In genomic region chr19:39319892-39320168, GRCh38 we compare ENCODE assay signal across 10 cellular contexts. TPM values are rescaled to one million over a fixed set of nuclear protein-coding genes. Genes with fewer than 3 reads are reported as not detected.
A peak's percentile ranks its signal among the peaks of the same experiment; 100 is the strongest.
DNase-seq lines count a peak whose midpoint lies in the region; ATAC-seq and TF ChIP-seq lines count a peak whose summit lies in the region.
"Had no signal": no experiment of that assay in that cellular context is flagged by ENCODE, and none has a peak within 500 bp of the region (broad histone marks: within the 10 kb centered on the region; RNA-seq: fewer than 3 reads in every experiment).

No MANE protein-coding gene starts in this region.

- no peaks in the 10 kb centered on the region for H3K9me3 Mint-ChIP-seq in activated CD4-positive, alpha-beta memory T cell treated with anti-CD3 and anti-CD28 coated beads, Interleukin-2, amount 10 ng/mL, durations not matched to agents 7 days and 5 days

- intact Hi-C loops in left ventricle myocardium inferior (cut with micrococcal nuclease) (no loop called here), Right ventricle myocardium superior (cut with DNase I) (no loop called here), vagina (cut with DNase I) (no loop called here)

- peaks cover 25% of the 10 kb centered on the region for H3K4me1 Mint-ChIP-seq in activated CD4-positive, alpha-beta memory T cell treated with anti-CD3 and anti-CD28 coated beads, Interleukin-2, amount 10 ng/mL, durations not matched to agents 7 days and 5 days

- H3K4me1 ChIP-seq in left ventricle myocardium inferior: peaks cover 5% of the 10 kb centered on the region
- no peaks in the 10 kb centered on the region for H3K4me1 ChIP-seq in iPS-15b (ENCODE audit: control insufficient read depth, insufficient read depth, low read length)
- H3K4me1 ChIP-seq in vagina: peaks cover 11% of the 10 kb centered on the region

- TF ChIP-seq CTCF in left ventricle myocardium inferior (IDR thresholded peaks at IDR 0.05; ENCODE audit: borderline replicate concordance) (no peak), vagina (IDR thresholded peaks at IDR 0.05) (no peak)

- no peak overlapping the region for H3K9ac ChIP-seq in iPS-15b (ENCODE audit: low read depth, low read length)

- H3K4me3 ChIP-seq in left ventricle myocardium inferior: peak overlapping the region; percentile 65
- H3K4me3 ChIP-seq in iPS-15b (ENCODE audit: low read depth, low read length): peak overlapping the region; percentile 86
- H3K4me3 ChIP-seq in vagina: peak overlapping the region; percentile 57 to 74

- ATAC-seq in Right ventricle myocardium superior (ENCODE audit: poor library complexity) (no peak), HG02798 (IDR thresholded peaks at IDR 0.05; ENCODE audit: poor library complexity, unreplicated experiment) (no peak), GM21786 (IDR thresholded peaks at IDR 0.05; ENCODE audit: unreplicated experiment) (no peak)

- H3K27ac ChIP-seq in left ventricle myocardium inferior (replicated peaks) (no peak overlapping the region), vagina (peak overlapping the region; percentile 42)
- H3K27ac ChIP-seq: epithelial cell of prostate had no signal

- DNase-seq in left ventricle myocardium inferior (no peak), Right ventricle myocardium superior (no peak), vagina (ENCODE audit: extremely low spot score in 2 of 2) (no peak), SW480 (ENCODE audit: low spot score) (no peak)
- DNase-seq in activated CD4-positive, alpha-beta memory T cell treated with anti-CD3 and anti-CD28 coated beads, Interleukin-2, amount 10 ng/mL, durations not matched to agents 7 days and 5 days: no peak

- no peak for TF ChIP-seq POLR2A in vagina (IDR thresholded peaks at IDR 0.05)

- H3K4me3 Mint-ChIP-seq in activated CD4-positive, alpha-beta memory T cell treated with anti-CD3 and anti-CD28 coated beads, Interleukin-2, amount 10 ng/mL, durations not matched to agents 7 days and 5 days: peak overlapping the region; percentile 59

- H3K27me3 Mint-ChIP-seq in activated CD4-positive, alpha-beta memory T cell treated with anti-CD3 and anti-CD28 coated beads, Interleukin-2, amount 10 ng/mL, durations not matched to agents 7 days and 5 days: peaks cover 16% of the 10 kb centered on the region

- POLR2A ChIA-PET in activated CD4-positive, alpha-beta memory T cell treated with anti-CD3 and anti-CD28 coated beads, Interleukin-2, amount 10 ng/mL, durations not matched to agents 7 days and 5 days (lab: Charles Lee): no interaction called here

- no peak overlapping the region for H3K27ac Mint-ChIP-seq in activated CD4-positive, alpha-beta memory T cell treated with anti-CD3 and anti-CD28 coated beads, Interleukin-2, amount 10 ng/mL, durations not matched to agents 7 days and 5 days

- CTCF ChIA-PET in activated CD4-positive, alpha-beta memory T cell treated with anti-CD3 and anti-CD28 coated beads, Interleukin-2, amount 10 ng/mL, durations not matched to agents 7 days and 5 days (lab: Charles Lee): no interaction called here

- peaks cover 21% of the 10 kb centered on the region for H3K27me3 ChIP-seq in left ventricle myocardium inferior (ENCODE audit: low read depth)
- H3K27me3 ChIP-seq in iPS-15b (ENCODE audit: control insufficient read depth, insufficient read depth, low read length): peaks cover 7% of the 10 kb centered on the region
- no peaks in the 10 kb centered on the region for H3K27me3 ChIP-seq in vagina

- no peaks in the 10 kb centered on the region for H3K36me3 ChIP-seq in left ventricle myocardium inferior
- H3K36me3 ChIP-seq in iPS-15b (ENCODE audit: control insufficient read depth, insufficient read depth, low read length): peaks cover 3% of the 10 kb centered on the region
- H3K36me3 ChIP-seq in vagina: no peaks in the 10 kb centered on the region

- peaks cover 15% of the 10 kb centered on the region for H3K36me3 Mint-ChIP-seq in activated CD4-positive, alpha-beta memory T cell treated with anti-CD3 and anti-CD28 coated beads, Interleukin-2, amount 10 ng/mL, durations not matched to agents 7 days and 5 days (ENCODE audit: low read depth)

- H3K9me3 ChIP-seq in left ventricle myocardium inferior (replicated peaks): no peaks in the 10 kb centered on the region
- H3K9me3 ChIP-seq in iPS-15b (ENCODE audit: control insufficient read depth, insufficient read depth, low read length): no peaks in the 10 kb centered on the region
- no peaks in the 10 kb centered on the region for H3K9me3 ChIP-seq in vagina

RNA-seq across cellular contexts. Expression of gene LRFN1, which starts 0.8 kb away (rescaled TPM):
- total RNA-seq in left ventricle myocardium inferior (0.08 TPM), Right ventricle myocardium superior (0.40 TPM), vagina (3.9 TPM)
- 1 to 10 TPM; 9.2 to 9.3 TPM for total RNA-seq in activated CD4-positive, alpha-beta memory T cell treated with anti-CD3 and anti-CD28 coated beads, Interleukin-2, amount 10 ng/mL, durations not matched to agents 7 days and 5 days

RNA-seq across cellular contexts. Expression of gene GMFG, which starts 16.0 kb away (rescaled TPM):
- total RNA-seq in left ventricle myocardium inferior (15.6 TPM), Right ventricle myocardium superior (17.1 TPM), vagina (7.1 TPM)
- 100 to 1,000 TPM; 705 to 721 TPM for total RNA-seq in activated CD4-positive, alpha-beta memory T cell treated with anti-CD3 and anti-CD28 coated beads, Interleukin-2, amount 10 ng/mL, durations not matched to agents 7 days and 5 days

RNA-seq across cellular contexts. Expression of gene SAMD4B, which starts 22.4 kb away (rescaled TPM):
- total RNA-seq in left ventricle myocardium inferior: 47.9 TPM
- total RNA-seq in Right ventricle myocardium superior: 43.1 TPM
- total RNA-seq in activated CD4-positive, alpha-beta memory T cell treated with anti-CD3 and anti-CD28 coated beads, Interleukin-2, amount 10 ng/mL, durations not matched to agents 7 days and 5 days: 10 to 100 TPM; 53.9 to 54.8 TPM
- total RNA-seq in vagina: 128 TPM

RNA-seq across cellular contexts. Expression of gene IFNL1, which starts 23.6 kb away (rescaled TPM):
- not detected for total RNA-seq in left ventricle myocardium inferior
- not detected for total RNA-seq in Right ventricle myocardium superior
- total RNA-seq in activated CD4-positive, alpha-beta memory T cell treated with anti-CD3 and anti-CD28 coated beads, Interleukin-2, amount 10 ng/mL, durations not matched to agents 7 days and 5 days: under 1 TPM; 0.38 to 0.43 TPM
- total RNA-seq in vagina: not detected
- total RNA-seq: right cardiac atrium had no signal

RNA-seq across cellular contexts. Expression of gene IFNL2, which starts 51.6 kb away (rescaled TPM):
- not detected for total RNA-seq in left ventricle myocardium inferior
- total RNA-seq in Right ventricle myocardium superior: not detected
- total RNA-seq in activated CD4-positive, alpha-beta memory T cell treated with anti-CD3 and anti-CD28 coated beads, Interleukin-2, amount 10 ng/mL, durations not matched to agents 7 days and 5 days: not detected
- not detected for total RNA-seq in vagina
- total RNA-seq: right cardiac atrium had no signal

Comparison
In these comparisons a context has a peak if more than half of its experiments do, and no peak if none do; other contexts are left out.
1. RNA of gene GMFG, which starts 16.0 kb away (total RNA-seq): 705 to 721 TPM in activated CD4-positive, alpha-beta memory T cell treated with anti-CD3 and anti-CD28 coated beads, Interleukin-2, amount 10 ng/mL, durations not matched to agents 7 days and 5 days; 17.1 TPM in Right ventricle myocardium superior (single experiment), 15.6 TPM in left ventricle myocardium inferior (single experiment) and 7.1 TPM in vagina (single experiment); every median in the first group is over 10 times any median in the second.
2. Peak in every context shown above with its lines, with median percentiles within 50 percentile points of each other: H3K4me3 ChIP-seq.